ENCODE assay signal across 8 cellular contexts in the genomic region with DNA sequence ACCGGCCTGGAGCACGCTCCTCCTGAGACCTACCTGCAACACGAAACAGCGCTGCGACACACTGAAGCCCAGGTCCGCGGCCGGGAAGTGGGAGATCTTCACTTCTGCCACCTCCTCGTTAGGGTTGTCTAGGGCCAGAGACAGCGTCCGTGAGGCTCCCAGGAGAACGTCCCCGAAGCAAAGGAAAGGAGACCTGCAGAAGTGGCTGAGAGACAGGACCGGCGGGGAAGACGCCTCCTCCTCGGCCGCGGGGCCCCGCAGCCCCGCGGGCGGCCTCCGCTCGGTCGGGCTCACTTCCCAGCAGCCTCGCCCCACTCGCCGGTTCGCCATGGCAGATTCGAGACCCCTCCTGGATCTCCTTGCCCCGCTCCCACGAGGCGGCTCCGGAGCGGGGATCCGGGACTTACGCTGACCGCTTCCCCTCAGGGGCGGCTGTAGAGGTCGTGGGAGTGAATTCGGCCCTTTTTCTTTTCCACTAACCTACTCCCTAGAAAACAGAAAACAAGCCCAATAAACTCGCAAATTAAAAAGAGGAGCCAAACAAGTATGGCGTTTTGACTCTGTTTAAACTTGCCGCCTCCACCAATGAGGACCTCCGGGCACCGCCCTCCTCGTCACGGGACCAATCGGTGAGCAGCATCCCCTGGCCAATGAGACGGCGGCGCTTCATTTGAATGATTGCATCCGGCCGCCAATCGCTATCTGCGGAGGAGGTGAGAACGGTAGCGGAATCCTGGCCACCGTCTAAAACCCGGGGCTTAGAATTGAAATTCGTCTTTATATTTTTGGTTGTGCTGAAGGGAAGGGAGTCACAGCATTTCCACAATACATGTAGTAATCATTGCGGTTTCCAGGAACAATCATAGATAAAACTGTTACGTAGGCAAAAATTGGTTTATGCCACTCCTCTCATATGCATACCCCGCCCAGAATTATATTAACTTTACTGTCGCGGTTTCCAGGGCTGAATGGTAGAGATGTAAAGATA. TPM values are rescaled to one million over a fixed set of nuclear protein-coding genes. Genes with fewer than 3 reads are reported as not detected.
DNase-seq lines count a peak whose midpoint lies in the region; ATAC-seq lines count a peak whose summit lies in the region.

A gene with protein sequence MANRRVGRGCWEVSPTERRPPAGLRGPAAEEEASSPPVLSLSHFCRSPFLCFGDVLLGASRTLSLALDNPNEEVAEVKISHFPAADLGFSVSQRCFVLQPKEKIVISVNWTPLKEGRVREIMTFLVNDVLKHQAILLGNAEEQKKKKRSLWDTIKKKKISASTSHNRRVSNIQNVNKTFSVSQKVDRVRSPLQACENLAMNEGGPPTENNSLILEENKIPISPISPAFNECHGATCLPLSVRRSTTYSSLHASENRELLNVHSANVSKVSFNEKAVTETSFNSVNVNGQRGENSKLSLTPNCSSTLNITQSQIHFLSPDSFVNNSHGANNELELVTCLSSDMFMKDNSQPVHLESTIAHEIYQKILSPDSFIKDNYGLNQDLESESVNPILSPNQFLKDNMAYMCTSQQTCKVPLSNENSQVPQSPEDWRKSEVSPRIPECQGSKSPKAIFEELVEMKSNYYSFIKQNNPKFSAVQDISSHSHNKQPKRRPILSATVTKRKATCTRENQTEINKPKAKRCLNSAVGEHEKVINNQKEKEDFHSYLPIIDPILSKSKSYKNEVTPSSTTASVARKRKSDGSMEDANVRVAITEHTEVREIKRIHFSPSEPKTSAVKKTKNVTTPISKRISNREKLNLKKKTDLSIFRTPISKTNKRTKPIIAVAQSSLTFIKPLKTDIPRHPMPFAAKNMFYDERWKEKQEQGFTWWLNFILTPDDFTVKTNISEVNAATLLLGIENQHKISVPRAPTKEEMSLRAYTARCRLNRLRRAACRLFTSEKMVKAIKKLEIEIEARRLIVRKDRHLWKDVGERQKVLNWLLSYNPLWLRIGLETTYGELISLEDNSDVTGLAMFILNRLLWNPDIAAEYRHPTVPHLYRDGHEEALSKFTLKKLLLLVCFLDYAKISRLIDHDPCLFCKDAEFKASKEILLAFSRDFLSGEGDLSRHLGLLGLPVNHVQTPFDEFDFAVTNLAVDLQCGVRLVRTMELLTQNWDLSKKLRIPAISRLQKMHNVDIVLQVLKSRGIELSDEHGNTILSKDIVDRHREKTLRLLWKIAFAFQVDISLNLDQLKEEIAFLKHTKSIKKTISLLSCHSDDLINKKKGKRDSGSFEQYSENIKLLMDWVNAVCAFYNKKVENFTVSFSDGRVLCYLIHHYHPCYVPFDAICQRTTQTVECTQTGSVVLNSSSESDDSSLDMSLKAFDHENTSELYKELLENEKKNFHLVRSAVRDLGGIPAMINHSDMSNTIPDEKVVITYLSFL (N-terminal part only) (minus strand): TSS at position 562 of the 988 bp plus-strand sequence. CDS start 232 bp downstream, at position 330.

- H3K27ac Mint-ChIP-seq in naive B cell = peak within 1 kb of the TSS; percentile 79 to 96 (median 92)
- peak within 1 kb of the TSS; percentile 92 for H3K27ac Mint-ChIP-seq in stimulated activated effector memory CD8-positive, alpha-beta T cell treated with anti-CD3 and anti-CD28 coated beads, Interleukin-12 subunit alpha, Interleukin-12 subunit beta, amount 100 ng/mL, for 72 hours

- no peaks in the 10 kb centered on the region for H3K27me3 Mint-ChIP-seq in naive B cell

- peaks cover 6 to 9% (median 7%) of the 10 kb centered on the region in 3 donors for H3K4me1 Mint-ChIP-seq in naive B cell
- peaks cover 12% of the 10 kb centered on the region for H3K4me1 Mint-ChIP-seq in stimulated activated effector memory CD8-positive, alpha-beta T cell treated with anti-CD3 and anti-CD28 coated beads, Interleukin-12 subunit alpha, Interleukin-12 subunit beta, amount 100 ng/mL, for 72 hours

- H3K36me3 Mint-ChIP-seq in naive B cell = no peaks in the 10 kb centered on the region
- peaks cover 42% of the 10 kb centered on the region for H3K36me3 Mint-ChIP-seq in stimulated activated effector memory CD8-positive, alpha-beta T cell treated with anti-CD3 and anti-CD28 coated beads, Interleukin-12 subunit alpha, Interleukin-12 subunit beta, amount 100 ng/mL, for 72 hours

- DNase-seq in Daoy (ENCODE audit: low read depth) (peak; percentile 97), GOT3 (lab: John Stamatoyannopoulos, UW) (peak; percentile 73), LHCN-M2 (ENCODE audit: low read depth) (peak; percentile 95), RPMI7951 (ENCODE audit: low read depth) (peak; percentile 92), activated T-helper 1 cell treated with Interleukin-2 at 50 U/mL for 16 hours (ENCODE audit: low read depth) (peak; percentile 87), fibroblast of gingiva (ENCODE audit: low read depth) (peak; percentile 94), naive B cell (peak; percentile 90)
- peak; percentile 78 to 94 for DNase-seq in stimulated activated effector memory CD8-positive, alpha-beta T cell treated with anti-CD3 and anti-CD28 coated beads, Interleukin-12 subunit alpha, Interleukin-12 subunit beta, amount 100 ng/mL, for 72 hours (ENCODE audit: low spot score in 2 of 2)

- ATAC-seq in naive B cell (ENCODE audit: low read depth in 2 of 2) = peak; percentile 100
- ATAC-seq in stimulated activated effector memory CD8-positive, alpha-beta T cell treated with anti-CD3 and anti-CD28 coated beads, Interleukin-12 subunit alpha, Interleukin-12 subunit beta, amount 100 ng/mL, for 72 hours = peak; percentile 99

- peak within 1 kb of the TSS; percentile 88 to 98 (median 92) for H3K4me3 Mint-ChIP-seq in naive B cell
- H3K4me3 Mint-ChIP-seq in stimulated activated effector memory CD8-positive, alpha-beta T cell treated with anti-CD3 and anti-CD28 coated beads, Interleukin-12 subunit alpha, Interleukin-12 subunit beta, amount 100 ng/mL, for 72 hours = peak within 1 kb of the TSS; percentile 88

- H3K9me3 Mint-ChIP-seq in naive B cell = no peaks in the 10 kb centered on the region
- H3K9me3 Mint-ChIP-seq in stimulated activated effector memory CD8-positive, alpha-beta T cell treated with anti-CD3 and anti-CD28 coated beads, Interleukin-12 subunit alpha, Interleukin-12 subunit beta, amount 100 ng/mL, for 72 hours = no peaks in the 10 kb centered on the region

RNA-seq across cellular contexts. Expression of the gene that starts here (rescaled TPM):
- total RNA-seq in Daoy (2014; rRNA removed; shearing (Covaris generic)) = 57.8 and 71.1 TPM in 2 replicates
- 70.1 and 76.5 TPM in 2 replicates for total RNA-seq in LHCN-M2 (2014; rRNA removed)
- polyA plus RNA-seq in LHCN-M2 (2012) = 4.8 TPM
- total RNA-seq in RPMI7951 (2014; rRNA removed; shearing (Covaris generic)) = 101 and 119 TPM in 2 replicates
- polyA plus RNA-seq in naive B cell (ENCODE audit: low read depth in 6 of 6) = not detected

Comparison
In these comparisons a context has a peak if more than half of its experiments do, and no peak if none do; other contexts are left out.
1. Peak in every context shown above with its lines: DNase-seq and ATAC-seq.
2. Peak in DNase-seq and ATAC-seq in naive B cell; RNA of the gene not detected or under 1 TPM.